ENCODE assay signal across 1 cellular context in the genomic region with DNA sequence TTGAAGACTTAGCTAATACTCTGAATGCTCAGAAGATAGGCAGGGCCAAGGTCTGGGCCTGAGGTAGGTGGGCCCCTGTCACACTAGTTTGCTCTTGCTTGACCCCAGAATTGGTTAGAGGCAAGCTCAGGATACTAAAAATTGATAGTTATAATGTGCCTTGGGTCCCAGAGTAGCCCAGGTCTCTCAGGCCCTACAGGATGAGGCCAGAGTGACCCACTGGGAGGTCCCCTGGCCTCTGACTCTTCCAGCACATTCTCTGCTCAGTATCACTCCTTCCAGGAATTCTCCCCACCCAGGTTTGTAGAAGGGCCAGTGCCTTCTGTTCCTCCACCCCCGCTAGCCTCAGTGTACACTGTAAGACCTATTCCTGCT.
TF ChIP-seq lines count a peak whose summit lies in the region.

No MANE protein-coding gene starts in this region.

TF ChIP-seq in neural cell, 6 proteins besides CTCF, POLR2A, EP300 and RAD21 (continued from another document):
- no peak for TF ChIP-seq POLR2AphosphoS5 (IDR thresholded peaks at IDR 0.05)
